In the genomic region with DNA sequence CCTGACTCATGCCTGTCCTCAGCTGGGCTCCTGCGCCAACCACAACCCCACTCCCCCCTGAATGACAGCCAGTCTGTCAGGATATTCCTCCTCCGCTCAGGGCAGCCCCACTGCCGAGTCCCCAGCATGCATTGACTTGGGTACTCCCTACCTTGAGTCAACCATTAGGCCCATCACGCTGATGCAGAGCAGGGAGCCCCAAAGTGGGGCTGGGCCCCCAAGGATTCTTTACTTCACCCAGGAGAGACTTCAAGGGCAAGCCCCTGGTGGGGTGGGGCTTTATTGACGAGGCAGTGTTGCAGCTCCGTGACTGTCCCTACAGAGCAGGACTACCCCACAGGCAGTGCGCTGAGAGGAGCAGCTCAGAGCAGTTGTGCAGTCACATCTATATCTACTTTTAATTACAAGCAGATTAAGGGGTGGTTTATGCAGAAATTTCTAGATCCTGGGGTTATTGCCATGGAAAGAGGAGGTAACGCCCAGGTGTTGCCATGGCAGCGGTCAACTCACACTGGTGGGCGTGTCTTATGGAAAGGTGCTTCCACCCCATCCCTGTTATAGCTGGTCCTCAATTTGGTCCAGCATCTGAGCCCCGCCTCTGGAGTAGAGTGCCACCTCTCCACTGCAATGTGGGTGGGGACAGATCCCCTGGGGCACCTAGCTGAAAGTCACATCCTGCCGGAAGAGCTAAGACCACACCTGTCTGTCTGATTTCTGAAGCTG, we compare ENCODE assay signal across 1 cellular context.
TF ChIP-seq lines count a peak whose summit lies in the region.

No MANE protein-coding gene starts in this region.

TF ChIP-seq in SK-N-SH, 30 proteins besides CTCF, POLR2A, EP300 and RAD21 (continued from another document):
- no peak for TF ChIP-seq REST (IDR thresholded peaks at IDR 0.05; ENCODE audit: low read depth, low read length)
- TF ChIP-seq SIN3A (IDR thresholded peaks at IDR 0.05; ENCODE audit: borderline replicate concordance, low read depth, low read length), result no peak
- no peak for TF ChIP-seq GABPA (IDR thresholded peaks at IDR 0.05; ENCODE audit: low read depth)
- TF ChIP-seq TCF12 (IDR thresholded peaks at IDR 0.05), result no peak
